Comparison of ENCODE assay signal across 6 cellular contexts in genomic region chr17:7469843-7470242, GRCh38. TPM values are rescaled to one million over a fixed set of nuclear protein-coding genes. Genes with fewer than 3 reads are reported as not detected.
"Had no signal": no experiment of that assay in that cellular context is flagged by ENCODE, and none has a peak within 500 bp of the region (broad histone marks: within the 10 kb centered on the region; RNA-seq: fewer than 3 reads in every experiment).

No MANE protein-coding gene starts in this region.

RNA-seq across cellular contexts. Expression of gene SLC35G6, which starts 11.4 kb away (rescaled TPM):
- total RNA-seq: GM23338, H1, H9, HFFc6, HT1080, IMR-90 had no signal
- polyA plus RNA-seq: IMR-90 had no signal
